Comparison of ENCODE assay signal across 1 cellular context in genomic region chr1:156213644-156213966, GRCh38.
TF ChIP-seq lines count a peak whose summit lies in the region.

No MANE protein-coding gene starts in this region.

TF ChIP-seq in IMR-90, 13 proteins besides CTCF, POLR2A, EP300 and RAD21 (continued from another document):
- TF ChIP-seq ELK1 (IDR thresholded peaks at IDR 0.05; ENCODE audit: borderline replicate concordance, low read depth, low read length) (no peak), MAFK (IDR thresholded peaks at IDR 0.05; ENCODE audit: low read depth, low read length) (no peak), CEBPB (IDR thresholded peaks at IDR 0.05; ENCODE audit: low read depth, low read length) (no peak), MAZ (IDR thresholded peaks at IDR 0.05; ENCODE audit: borderline replicate concordance, low read depth, low read length) (no peak), RFX5 (IDR thresholded peaks at IDR 0.05; ENCODE audit: low read depth, low read length) (no peak), BHLHE40 (IDR thresholded peaks at IDR 0.05; ENCODE audit: low read depth, low read length) (no peak), CHD1 (IDR thresholded peaks at IDR 0.05; ENCODE audit: low read depth, low read length) (no peak), MXI1 (IDR thresholded peaks at IDR 0.05; ENCODE audit: borderline replicate concordance, low read depth, low read length) (no peak), NFE2L2 (IDR thresholded peaks at IDR 0.05; ENCODE audit: low read depth, low read length) (no peak), SMC3 (IDR thresholded peaks at IDR 0.05; ENCODE audit: low read depth, low read length) (no peak)
